In the genomic region with DNA sequence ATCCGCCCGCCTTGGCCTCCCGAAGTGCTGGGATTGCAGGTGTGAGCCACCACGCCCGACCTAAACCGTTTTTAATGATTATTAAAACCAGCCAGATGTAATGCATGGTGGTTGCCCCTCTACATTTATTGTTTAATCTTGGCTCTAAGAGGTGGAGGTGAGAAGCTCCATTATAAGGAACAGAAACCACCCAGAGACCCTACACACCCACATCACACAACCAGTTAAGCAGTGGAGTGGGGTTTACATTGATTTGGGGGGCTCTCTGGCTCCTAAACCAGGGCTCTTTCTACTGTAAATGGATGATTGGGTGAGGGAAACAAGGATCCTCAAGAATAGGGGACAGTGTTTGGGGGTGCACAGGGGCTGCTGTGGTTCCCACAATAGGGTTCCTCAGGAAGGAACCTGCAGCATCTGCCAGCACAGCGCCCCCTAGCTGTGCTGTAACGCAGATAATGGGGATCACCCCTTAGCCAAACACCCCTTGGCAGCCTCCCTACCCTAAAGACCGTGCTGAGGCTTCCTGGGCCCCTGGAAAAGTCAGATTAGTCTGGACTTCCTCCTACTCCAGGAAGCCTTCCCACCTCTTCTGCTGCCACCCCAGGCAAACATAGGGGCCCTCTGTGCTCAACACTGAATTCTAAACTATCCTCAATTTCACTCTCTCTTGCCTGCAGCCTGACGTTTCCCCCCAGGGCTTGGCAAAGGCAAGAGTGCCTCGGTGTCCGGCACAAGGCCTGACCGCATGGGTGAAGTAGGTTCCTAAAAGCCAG, we compare ENCODE assay signal across 8 cellular contexts. TPM values are rescaled to one million over a fixed set of nuclear protein-coding genes. Genes with fewer than 3 reads are reported as not detected.
A peak's percentile ranks its signal among the peaks of the same experiment; 100 is the strongest.
DNase-seq lines count a peak whose midpoint lies in the region; ATAC-seq and TF ChIP-seq lines count a peak whose summit lies in the region.

No MANE protein-coding gene starts in this region.

- POLR2A ChIA-PET in Caco-2 (lab: Charles Lee), result no interaction called here

- TF ChIP-seq EP300 in esophagus muscularis mucosa (IDR thresholded peaks at IDR 0.05), result no peak

- peaks cover 4% of the 10 kb centered on the region; the same call in 1 of the 2 replicates for H3K36me3 ChIP-seq in Caco-2 (ENCODE audit: control insufficient read depth, insufficient read depth, low read length)
- peaks cover 11% of the 10 kb centered on the region for H3K36me3 ChIP-seq in MG63
- peaks cover 14 to 53% (median 30%) of the 10 kb centered on the region in 4 donors for H3K36me3 ChIP-seq in esophagus muscularis mucosa

- H3K4me3 ChIP-seq in Caco-2 (ENCODE audit: low read depth, low read length), result no peak overlapping the region
- no peak overlapping the region for H3K4me3 ChIP-seq in MG63
- H3K4me3 ChIP-seq in esophagus muscularis mucosa, result no peak overlapping the region

- H3K27ac Mint-ChIP-seq in Caco-2 (ENCODE audit: unreplicated experiment) (no peak overlapping the region), osteocyte (ENCODE audit: unreplicated experiment) (peak overlapping the region; percentile 41)

- H3K4me1 ChIP-seq in Caco-2 (peaks cover 11% of the 10 kb centered on the region; the same call in 1 of the 2 replicates), esophagus muscularis mucosa (peaks cover 47 to 66% (median 57%) of the 10 kb centered on the region in 4 donors)

- intact Hi-C loops in Caco-2 (cut with micrococcal nuclease; ENCODE audit: unreplicated experiment), result no loop called here
- intact Hi-C loops in esophagus muscularis mucosa (cut with DNase I), result no loop called here

- no peak overlapping the region for H3K27ac ChIP-seq in esophagus muscularis mucosa (replicated peaks in 1 of 4)

- H3K4me1 Mint-ChIP-seq in Caco-2 (ENCODE audit: low read depth, unreplicated experiment) (no peaks in the 10 kb centered on the region), osteocyte (ENCODE audit: unreplicated experiment) (peaks cover 29% of the 10 kb centered on the region)

- H3K4me3 Mint-ChIP-seq in Caco-2 (ENCODE audit: unreplicated experiment), result peak overlapping the region; percentile 46
- H3K4me3 Mint-ChIP-seq in osteocyte (ENCODE audit: unreplicated experiment), result peak overlapping the region; percentile 50

- peak; percentile 57 to 69 for TF ChIP-seq CTCF in Caco-2 (IDR thresholded peaks at IDR 0.05; ENCODE audit: insufficient read depth in 1 of 2, low read depth in 1 of 2, low read length in 1 of 2, severe bottlenecking in 1 of 2, unreplicated experiment in 1 of 2)
- peak; percentile 46 to 74 (median 53) for TF ChIP-seq CTCF in esophagus muscularis mucosa (IDR thresholded peaks at IDR 0.05)
- peak; percentile 76 for TF ChIP-seq CTCF in osteocyte (IDR thresholded peaks at IDR 0.05)

- H3K27me3 ChIP-seq in Caco-2 (replicated peaks; ENCODE audit: control insufficient read depth, insufficient read depth, low read length) (no peaks in the 10 kb centered on the region), MG63 (no peaks in the 10 kb centered on the region), esophagus muscularis mucosa (no peaks in the 10 kb centered on the region)

- BruUV-seq in Caco-2 (replicated peaks; lab: Mats Ljungman, UMichigan), result no TSS peak

- no peak for TF ChIP-seq POLR2A in esophagus muscularis mucosa (IDR thresholded peaks at IDR 0.05; ENCODE audit: low read depth)

- H3K27me3 Mint-ChIP-seq in Caco-2 (ENCODE audit: insufficient read depth, unreplicated experiment) (no peaks in the 10 kb centered on the region), osteocyte (ENCODE audit: unreplicated experiment) (no peaks in the 10 kb centered on the region)

- no peaks in the 10 kb centered on the region for H3K9me3 ChIP-seq in Caco-2
- H3K9me3 ChIP-seq in MG63, result no peaks in the 10 kb centered on the region
- no peaks in the 10 kb centered on the region for H3K9me3 ChIP-seq in esophagus muscularis mucosa

- DNase-seq in Caco-2, result peak in 1 of 2 experiments; percentile 51
- DNase-seq in MG63, result peak; percentile 27
- peak; percentile 52 for DNase-seq in activated CD8-positive, alpha-beta memory T cell treated with anti-CD3 and anti-CD28 coated beads, Interleukin-2, amount 50 U/mL, for 4 hours
- DNase-seq in esophagus muscularis mucosa (ENCODE audit: extremely low spot score), result no peak
- no peak for DNase-seq in osteocyte (ENCODE audit: extremely low spot score, unreplicated experiment)
- no peak for DNase-seq in NCI-H2081 treated with DMSO at 0.1 percent for 48 hours (lab: John Stamatoyannopoulos, UW)
- no peak for DNase-seq in NCI-H510A (lab: John Stamatoyannopoulos, UW)

- CTCF ChIA-PET in Caco-2 (lab: Charles Lee), result interaction anchor here (4.9 kb wide), 1 partner anchor 9 kb away, joined by 29 read pairs; no protein-coding TSS in a partner anchor

- H3K9me3 Mint-ChIP-seq in Caco-2 (ENCODE audit: unreplicated experiment) (no peaks in the 10 kb centered on the region), osteocyte (ENCODE audit: unreplicated experiment) (no peaks in the 10 kb centered on the region)

- ATAC-seq in GM18861 (IDR thresholded peaks at IDR 0.05; ENCODE audit: unreplicated experiment), result no peak

- peaks cover 36% of the 10 kb centered on the region for H3K36me3 Mint-ChIP-seq in Caco-2 (ENCODE audit: insufficient read depth, unreplicated experiment)
- H3K36me3 Mint-ChIP-seq in osteocyte (ENCODE audit: unreplicated experiment), result peaks cover 7% of the 10 kb centered on the region

- 72% methylated on average over 13 of the region's 13 CpGs for WGBS in esophagus muscularis mucosa

RNA-seq across cellular contexts. Expression of gene MPST, which starts 2.4 kb away (rescaled TPM):
- total RNA-seq in Caco-2 (2022) (81.8 and 83.7 TPM in 2 replicates), esophagus muscularis mucosa (100 to 1,000 TPM; 124 to 205 (median 169) TPM), osteocyte (57.4 and 65.1 TPM in 2 replicates)
- 95.7 and 112 TPM in 2 replicates for total RNA-seq in MG63 (2014; rRNA removed; shearing (Covaris generic); ENCODE audit: low replicate concordance)

RNA-seq across cellular contexts. Expression of gene TST, which starts 2.6 kb away (rescaled TPM):
- total RNA-seq in Caco-2 (2022) (37.0 and 44.9 TPM in 2 replicates), esophagus muscularis mucosa (10 to 100 TPM; 27.0 to 44.8 (median 38.6) TPM), osteocyte (20.5 and 21.1 TPM in 2 replicates)
- total RNA-seq in MG63 (2014; rRNA removed; shearing (Covaris generic); ENCODE audit: low replicate concordance), result 29.6 and 52.6 TPM in 2 replicates

RNA-seq across cellular contexts. Expression of gene KCTD17, which starts 29.6 kb away (rescaled TPM):
- total RNA-seq in Caco-2 (2022), result 17.2 and 19.8 TPM in 2 replicates
- total RNA-seq in MG63 (2014; rRNA removed; shearing (Covaris generic); ENCODE audit: low replicate concordance), result 7.6 and 29.1 TPM in 2 replicates
- total RNA-seq in esophagus muscularis mucosa, result 10 to 100 TPM; 17.9 to 35.8 (median 28.7) TPM
- 35.8 and 39.6 TPM in 2 replicates for total RNA-seq in osteocyte

Comparison
In these comparisons a context has a peak if more than half of its experiments do, and no peak if none do; other contexts are left out.
1. DNase-seq: peak in MG63 (single experiment) and activated CD8-positive, alpha-beta memory T cell treated with anti-CD3 and anti-CD28 coated beads, Interleukin-2, amount 50 U/mL, for 4 hours (single experiment); none in esophagus muscularis mucosa (single experiment), osteocyte (single experiment), NCI-H2081 treated with DMSO at 0.1 percent for 48 hours (single experiment) and NCI-H510A (single experiment).
2. Peak in every context shown above with its lines, with median percentiles within 50 percentile points of each other: CTCF ChIP-seq.